Comparison of ENCODE assay signal across 23 cellular contexts in the genomic region with DNA sequence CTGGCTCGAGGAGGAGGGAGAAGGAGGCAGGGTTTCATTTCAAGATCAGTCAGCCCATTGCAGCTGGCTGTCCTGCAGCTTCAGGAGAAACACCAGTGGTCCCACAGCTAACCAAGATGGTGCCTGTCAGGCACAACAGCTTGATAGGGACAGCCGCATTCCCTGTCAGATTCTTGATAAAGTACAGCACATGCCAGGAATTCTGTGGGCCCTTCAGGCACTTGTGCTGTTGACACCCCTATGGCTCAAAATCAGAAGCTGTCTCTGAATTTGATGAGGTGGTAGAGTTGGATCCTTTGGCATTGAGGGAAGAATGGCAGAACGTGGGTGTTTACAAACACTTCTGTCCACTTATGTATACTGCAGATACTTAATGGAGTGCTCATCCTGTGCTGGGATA.
"Had no signal": no experiment of that assay in that cellular context is flagged by ENCODE, and none has a peak within 500 bp of the region (broad histone marks: within the 10 kb centered on the region; RNA-seq: fewer than 3 reads in every experiment).

No MANE protein-coding gene starts in this region.

- H3K4me3 Mint-ChIP-seq: activated CD4-positive, alpha-beta memory T cell treated with anti-CD3 and anti-CD28 coated beads for 36 hours; activated CD4-positive, alpha-beta T cell treated with anti-CD3 and anti-CD28 coated beads, Interleukin-2, amount 10 ng/mL, durations not matched to agents 24 days and 14 days; activated naive CD4-positive, alpha-beta T cell treated with anti-CD3 and anti-CD28 coated beads, Interleukin-2, amount 10 ng/mL, durations not matched to agents 7 days and 5 days; activated naive CD8-positive, alpha-beta T cell treated with anti-CD3 and anti-CD28 coated beads, Interleukin-2, amount 10 ng/mL, durations not matched to agents 7 days and 5 days; immature natural killer cell; natural killer cell treated with Interleukin-12 subunit alpha and Interleukin-12 subunit beta and Interleukin-15 and Interleukin-18, amount 100 ng/mL, for 72 hours; T-helper 17 cell had no signal

- H3K9me3 Mint-ChIP-seq: activated CD4-positive, alpha-beta T cell treated with anti-CD3 and anti-CD28 coated beads, Interleukin-2, amount 10 ng/mL, durations not matched to agents 24 days and 14 days; natural killer cell treated with Interleukin-12 subunit alpha and Interleukin-12 subunit beta and Interleukin-15 and Interleukin-18, amount 100 ng/mL, for 72 hours had no signal

- H3K4me3 ChIP-seq: esophagus muscularis mucosa, heart left ventricle had no signal

- H3K27me3 Mint-ChIP-seq: activated naive CD4-positive, alpha-beta T cell treated with anti-CD3 and anti-CD28 coated beads, Interleukin-2, amount 10 ng/mL, durations not matched to agents 7 days and 5 days had no signal

- H3K36me3 ChIP-seq: esophagus muscularis mucosa, heart left ventricle had no signal

- H3K4me1 Mint-ChIP-seq: activated CD4-positive, alpha-beta T cell treated with anti-CD3 and anti-CD28 coated beads, Interleukin-2, amount 10 ng/mL, durations not matched to agents 24 days and 14 days; T-helper 17 cell had no signal

- H3K27ac Mint-ChIP-seq: activated CD4-positive, alpha-beta memory T cell treated with anti-CD3 and anti-CD28 coated beads for 36 hours; activated CD4-positive, alpha-beta T cell treated with anti-CD3 and anti-CD28 coated beads, Interleukin-2, amount 10 ng/mL, durations not matched to agents 24 days and 14 days; activated naive CD4-positive, alpha-beta T cell treated with anti-CD3 and anti-CD28 coated beads, Interleukin-2, amount 10 ng/mL, durations not matched to agents 7 days and 5 days; activated naive CD8-positive, alpha-beta T cell treated with anti-CD3 and anti-CD28 coated beads, Interleukin-2, amount 10 ng/mL, durations not matched to agents 7 days and 5 days; immature natural killer cell; natural killer cell treated with Interleukin-12 subunit alpha and Interleukin-12 subunit beta and Interleukin-15 and Interleukin-18, amount 100 ng/mL, for 72 hours; T-helper 17 cell had no signal

- DNase-seq: activated CD4-positive, alpha-beta memory T cell treated with anti-CD3 and anti-CD28 coated beads for 36 hours; activated CD4-positive, alpha-beta T cell treated with anti-CD3 and anti-CD28 coated beads, Interleukin-2, amount 10 ng/mL, durations not matched to agents 24 days and 14 days; activated CD4-positive, CD25-positive, alpha-beta regulatory T cell treated with anti-CD3 and anti-CD28 coated beads, Interleukin-2, amount 50 U/mL, for 72 hours; activated CD8-positive, alpha-beta memory T cell treated with anti-CD3 and anti-CD28 coated beads, Interleukin-2, amount 50 U/mL, for 4 hours; activated gamma-delta T cell; activated naive CD4-positive, alpha-beta T cell treated with anti-CD3 and anti-CD28 coated beads, Interleukin-2, amount 10 ng/mL, durations not matched to agents 7 days and 5 days; activated naive CD8-positive, alpha-beta T cell treated with anti-CD3 and anti-CD28 coated beads, Interleukin-2, amount 10 ng/mL, durations not matched to agents 7 days and 5 days; activated T-cell treated with anti-CD3 and anti-CD28 coated beads, Interleukin-2, amount 50 U/mL, for 1 hour; amniotic stem cell; caudate nucleus; foreskin keratinocyte; heart left ventricle; hypothalamus; immature natural killer cell; right cardiac atrium; stimulated activated CD4-positive, alpha-beta T cell treated with anti-CD3 and anti-CD28 coated beads, Interleukin-12 subunit alpha, Interleukin-12 subunit beta, amount 100 ng/mL, for 4 hours; stimulated activated CD4-positive, alpha-beta T cell treated with anti-CD3 and anti-CD28 coated beads, Interleukin-4, amount 100 ng/mL, for 1 hour; stimulated activated naive CD8-positive, alpha-beta T cell treated with anti-CD3 and anti-CD28 coated beads, Interleukin-15, Interleukin-2, amounts not matched to agents 100 U/mL and 50 U/mL, for 24 hours; SW 1271; T-helper 17 cell; T1000 had no signal

- H3K27me3 ChIP-seq: esophagus muscularis mucosa, foreskin keratinocyte had no signal

- H3K36me3 Mint-ChIP-seq: activated CD4-positive, alpha-beta memory T cell treated with anti-CD3 and anti-CD28 coated beads for 36 hours; activated naive CD4-positive, alpha-beta T cell treated with anti-CD3 and anti-CD28 coated beads, Interleukin-2, amount 10 ng/mL, durations not matched to agents 7 days and 5 days; activated naive CD8-positive, alpha-beta T cell treated with anti-CD3 and anti-CD28 coated beads, Interleukin-2, amount 10 ng/mL, durations not matched to agents 7 days and 5 days had no signal

- H3K9me3 ChIP-seq: esophagus muscularis mucosa, heart left ventricle had no signal

- H3K27ac ChIP-seq: foreskin keratinocyte had no signal
